Comparison of ENCODE assay signal across 1 cellular context in genomic region chrX:11481035-11481434, GRCh38.
TF ChIP-seq lines count a peak whose summit lies in the region.

No MANE protein-coding gene starts in this region.

TF ChIP-seq in IMR-90, 13 proteins besides CTCF, POLR2A, EP300 and RAD21 (continued from another document):
- TF ChIP-seq ELK1 (IDR thresholded peaks at IDR 0.05; ENCODE audit: borderline replicate concordance, low read depth, low read length), result no peak
- no peak for TF ChIP-seq FOS (IDR thresholded peaks at IDR 0.05; ENCODE audit: low read depth, low read length)
- TF ChIP-seq USF2 (IDR thresholded peaks at IDR 0.05; ENCODE audit: low read depth, low read length), result no peak
- TF ChIP-seq SMC3 (IDR thresholded peaks at IDR 0.05; ENCODE audit: low read depth, low read length), result no peak
TF ChIP-seq in IMR-90: peak in this region for 0.
